Comparison of ENCODE assay signal across 12 cellular contexts in the genomic region with DNA sequence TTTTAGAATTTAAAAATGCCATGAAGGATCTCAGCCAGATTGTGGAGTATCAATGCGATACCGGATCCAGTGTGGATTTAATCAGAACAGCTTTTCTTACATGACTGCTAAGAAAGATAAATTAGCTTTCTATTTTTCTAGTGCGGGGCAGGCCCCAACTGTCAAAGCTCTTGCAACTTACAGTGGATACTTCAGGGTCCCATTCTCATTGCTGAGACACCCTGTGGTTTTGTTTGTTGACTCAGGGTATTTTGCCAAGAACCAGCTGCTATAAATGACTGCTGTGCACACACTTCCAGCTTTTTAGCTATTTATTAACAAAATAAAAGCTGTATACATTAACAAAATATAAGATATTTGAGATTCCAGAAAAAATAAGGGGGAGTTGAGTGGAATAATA.
DNase-seq lines count a peak whose midpoint lies in the region; ATAC-seq and TF ChIP-seq lines count a peak whose summit lies in the region.
"Had no signal": no experiment of that assay in that cellular context is flagged by ENCODE, and none has a peak within 500 bp of the region (broad histone marks: within the 10 kb centered on the region; RNA-seq: fewer than 3 reads in every experiment).

No MANE protein-coding gene starts in this region.

- TF ChIP-seq CTCF in MCF 10A (IDR thresholded peaks at IDR 0.05; ENCODE audit: unreplicated experiment), result no peak
- no peak for TF ChIP-seq CTCF in mammary epithelial cell (conservative IDR thresholded peaks at IDR 0.05 in 1 of 2, IDR thresholded peaks at IDR 0.05 in 1 of 2; ENCODE audit: extremely low read depth in 1 of 2, insufficient read depth in 1 of 2, low read depth in 1 of 2, low read length in 2 of 2)
- no peak for TF ChIP-seq CTCF in fibroblast of pulmonary artery (IDR thresholded peaks at IDR 0.05; ENCODE audit: low read length, missing control alignments)

- H3K27ac ChIP-seq in mammary epithelial cell (ENCODE audit: insufficient read depth, low read depth, low read length), result no peak overlapping the region
- H3K27ac ChIP-seq: esophagus squamous epithelium had no signal

- no peaks in the 10 kb centered on the region for H4K20me1 ChIP-seq in mammary epithelial cell (ENCODE audit: insufficient read depth, low read length)

- no peaks in the 10 kb centered on the region for H3K9me3 ChIP-seq in mammary epithelial cell (replicated peaks; ENCODE audit: insufficient read depth, low read length)
- H3K9me3 ChIP-seq: esophagus squamous epithelium had no signal

- peak; percentile 52 for DNase-seq in MCF 10A (ENCODE audit: unreplicated experiment)
- no peak for DNase-seq in mammary epithelial cell
- DNase-seq in NCI-H748 treated with DMSO at 0.1 percent for 48 hours (lab: John Stamatoyannopoulos, UW), result peak; percentile 41
- DNase-seq in fibroblast of pulmonary artery (ENCODE audit: low read depth), result peak; percentile 51
- no peak for DNase-seq in activated CD4-positive, alpha-beta T cell treated with anti-CD3 and anti-CD28 coated beads for 4 hours
- DNase-seq in T-helper 2 cell, result no peak
- DNase-seq: activated CD8-positive, alpha-beta T cell treated with anti-CD3 and anti-CD28 coated beads, Interleukin-2, amount 10 ng/mL, durations not matched to agents 7 days and 5 days; amniotic stem cell; esophagus squamous epithelium; MM.1S had no signal

- H3K36me3 Mint-ChIP-seq in MCF 10A (ENCODE audit: insufficient read depth, unreplicated experiment), result peaks cover 6% of the 10 kb centered on the region

- no peak overlapping the region for H3K4me3 Mint-ChIP-seq in MCF 10A (ENCODE audit: unreplicated experiment)
- H3K4me3 Mint-ChIP-seq: activated CD8-positive, alpha-beta T cell treated with anti-CD3 and anti-CD28 coated beads, Interleukin-2, amount 10 ng/mL, durations not matched to agents 7 days and 5 days had no signal

- peaks cover 9% of the 10 kb centered on the region for H3K4me1 Mint-ChIP-seq in MCF 10A (ENCODE audit: insufficient read depth, unreplicated experiment)

- no peak overlapping the region for H3K4me2 ChIP-seq in mammary epithelial cell (ENCODE audit: insufficient read depth, low read depth, low read length)

- no peaks in the 10 kb centered on the region for H3K79me2 ChIP-seq in mammary epithelial cell (ENCODE audit: insufficient read depth, low read length)

- no peaks in the 10 kb centered on the region for H3K36me3 ChIP-seq in mammary epithelial cell (ENCODE audit: insufficient read depth, low read length)
- H3K36me3 ChIP-seq: esophagus squamous epithelium had no signal

- in situ Hi-C loops in mammary epithelial cell (cut with MboI; ENCODE audit: low sequenced_read_pairs in 2 of 2), result no loop called here

- no peaks in the 10 kb centered on the region for H3K9me3 Mint-ChIP-seq in MCF 10A (ENCODE audit: unreplicated experiment)

- POLR2A ChIA-PET in MCF 10A (lab: Yijun Ruan, JAX), result interaction anchor here (0.6 to 1.2 kb wide), 4 partner anchors 17 to 1913 kb away, joined by 3 to 4 read pairs (median 3); no protein-coding TSS in a partner anchor

- CTCF ChIA-PET in MCF 10A (lab: Yijun Ruan, JAX) (interaction anchor here (0.7 to 9.0 kb wide), 10 partner anchors 9 to 547 kb away, joined by 3 to 191 read pairs (median 12); no protein-coding TSS in a partner anchor), mammary epithelial cell (lab: Charles Lee; ENCODE audit: low non-redundant PET) (no interaction called here)

- H3K4me3 ChIP-seq in mammary epithelial cell (replicated peaks in 1 of 3; ENCODE audit: insufficient read depth in 1 of 3, low read depth in 2 of 3, low read length in 3 of 3) (no peak overlapping the region), fibroblast of pulmonary artery (replicated peaks; ENCODE audit: low read depth, low read length) (no peak overlapping the region)
- H3K4me3 ChIP-seq: esophagus squamous epithelium had no signal

- H3K9ac ChIP-seq in mammary epithelial cell (ENCODE audit: insufficient read depth, low read length), result no peak overlapping the region

- H3K27me3 ChIP-seq in mammary epithelial cell (ENCODE audit: insufficient read depth, low read length), result no peaks in the 10 kb centered on the region
- H3K27me3 ChIP-seq: esophagus squamous epithelium had no signal

- no peak overlapping the region for H3K27ac Mint-ChIP-seq in MCF 10A (ENCODE audit: low read depth, unreplicated experiment)
- H3K27ac Mint-ChIP-seq: activated CD8-positive, alpha-beta T cell treated with anti-CD3 and anti-CD28 coated beads, Interleukin-2, amount 10 ng/mL, durations not matched to agents 7 days and 5 days had no signal

- intact Hi-C loops in MCF 10A (cut with micrococcal nuclease), result no loop called here
- intact Hi-C loops in mammary epithelial cell (cut with micrococcal nuclease), result loop anchor here (5.0 kb wide), 1 partner anchor 332 kb away; no protein-coding TSS in a partner anchor

- H2AFZ ChIP-seq in mammary epithelial cell (ENCODE audit: low read depth, low read length), result no peak overlapping the region

- H3K4me1 ChIP-seq in mammary epithelial cell (ENCODE audit: insufficient read depth, low read length), result peaks cover 3% of the 10 kb centered on the region
- H3K4me1 ChIP-seq: esophagus squamous epithelium had no signal

- no peaks in the 10 kb centered on the region for H3K27me3 Mint-ChIP-seq in MCF 10A (ENCODE audit: insufficient read depth, unreplicated experiment)

- BruUV-seq in MCF 10A (replicated peaks; lab: Mats Ljungman, UMichigan) (no TSS peak), mammary epithelial cell (replicated peaks; lab: Mats Ljungman, UMichigan) (no TSS peak)

- ATAC-seq in HG02623 (IDR thresholded peaks at IDR 0.05; ENCODE audit: unreplicated experiment) (no peak), HG03571 (IDR thresholded peaks at IDR 0.05; ENCODE audit: unreplicated experiment) (no peak)
- ATAC-seq: activated CD8-positive, alpha-beta T cell treated with anti-CD3 and anti-CD28 coated beads, Interleukin-2, amount 10 ng/mL, durations not matched to agents 7 days and 5 days had no signal

- 96% methylated on average over 3 of the region's 3 CpGs for WGBS in mammary epithelial cell (ENCODE audit: low coverage, missing lambda C conversion rate)

- dilution Hi-C loops in mammary epithelial cell (cut with HindIII; ENCODE audit: low sequenced_read_pairs), result no loop called here

Comparison
In these comparisons a context has a peak if more than half of its experiments do, and no peak if none do; other contexts are left out.
1. DNase-seq: peak in MCF 10A (single experiment), NCI-H748 treated with DMSO at 0.1 percent for 48 hours (single experiment) and fibroblast of pulmonary artery (single experiment); none in mammary epithelial cell (single experiment), activated CD4-positive, alpha-beta T cell treated with anti-CD3 and anti-CD28 coated beads for 4 hours (0 of 2) and T-helper 2 cell (0 of 5).